In the genomic region with DNA sequence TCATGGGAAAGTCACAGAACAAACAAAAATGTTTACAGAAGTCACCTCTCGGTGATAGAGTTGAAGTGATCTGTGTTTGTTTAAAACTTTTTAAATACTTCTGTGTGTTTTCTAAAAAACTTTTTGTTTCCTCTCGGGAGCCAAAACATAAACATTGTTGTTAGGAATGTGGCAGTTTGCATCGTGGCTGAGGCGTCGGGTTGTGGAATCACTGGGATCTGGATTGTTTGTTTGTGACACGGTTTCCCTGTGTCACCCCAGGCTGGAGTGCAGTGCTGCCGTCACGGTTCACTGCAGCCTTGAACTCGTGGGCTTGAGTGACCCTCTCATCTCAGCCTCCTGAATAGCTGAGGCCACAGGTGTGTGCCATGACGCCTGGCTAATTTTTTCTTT, we compare ENCODE assay signal across 2 cellular contexts.
TF ChIP-seq lines count a peak whose summit lies in the region.

No MANE protein-coding gene starts in this region.

TF ChIP-seq in A549, 52 proteins besides CTCF, POLR2A, EP300 and RAD21 (continued from another document):
- TF ChIP-seq FOXS1 (CRISPR knock-in tag; IDR thresholded peaks at IDR 0.05) (no peak), TP53 (CRISPR knock-in tag; IDR thresholded peaks at IDR 0.05) (no peak)
- TF ChIP-seq, protein P1, sequence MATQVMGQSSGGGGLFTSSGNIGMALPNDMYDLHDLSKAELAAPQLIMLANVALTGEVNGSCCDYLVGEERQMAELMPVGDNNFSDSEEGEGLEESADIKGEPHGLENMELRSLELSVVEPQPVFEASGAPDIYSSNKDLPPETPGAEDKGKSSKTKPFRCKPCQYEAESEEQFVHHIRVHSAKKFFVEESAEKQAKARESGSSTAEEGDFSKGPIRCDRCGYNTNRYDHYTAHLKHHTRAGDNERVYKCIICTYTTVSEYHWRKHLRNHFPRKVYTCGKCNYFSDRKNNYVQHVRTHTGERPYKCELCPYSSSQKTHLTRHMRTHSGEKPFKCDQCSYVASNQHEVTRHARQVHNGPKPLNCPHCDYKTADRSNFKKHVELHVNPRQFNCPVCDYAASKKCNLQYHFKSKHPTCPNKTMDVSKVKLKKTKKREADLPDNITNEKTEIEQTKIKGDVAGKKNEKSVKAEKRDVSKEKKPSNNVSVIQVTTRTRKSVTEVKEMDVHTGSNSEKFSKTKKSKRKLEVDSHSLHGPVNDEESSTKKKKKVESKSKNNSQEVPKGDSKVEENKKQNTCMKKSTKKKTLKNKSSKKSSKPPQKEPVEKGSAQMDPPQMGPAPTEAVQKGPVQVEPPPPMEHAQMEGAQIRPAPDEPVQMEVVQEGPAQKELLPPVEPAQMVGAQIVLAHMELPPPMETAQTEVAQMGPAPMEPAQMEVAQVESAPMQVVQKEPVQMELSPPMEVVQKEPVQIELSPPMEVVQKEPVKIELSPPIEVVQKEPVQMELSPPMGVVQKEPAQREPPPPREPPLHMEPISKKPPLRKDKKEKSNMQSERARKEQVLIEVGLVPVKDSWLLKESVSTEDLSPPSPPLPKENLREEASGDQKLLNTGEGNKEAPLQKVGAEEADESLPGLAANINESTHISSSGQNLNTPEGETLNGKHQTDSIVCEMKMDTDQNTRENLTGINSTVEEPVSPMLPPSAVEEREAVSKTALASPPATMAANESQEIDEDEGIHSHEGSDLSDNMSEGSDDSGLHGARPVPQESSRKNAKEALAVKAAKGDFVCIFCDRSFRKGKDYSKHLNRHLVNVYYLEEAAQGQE (IDR thresholded peaks at IDR 0.05), result no peak
- TF ChIP-seq, protein P2, sequence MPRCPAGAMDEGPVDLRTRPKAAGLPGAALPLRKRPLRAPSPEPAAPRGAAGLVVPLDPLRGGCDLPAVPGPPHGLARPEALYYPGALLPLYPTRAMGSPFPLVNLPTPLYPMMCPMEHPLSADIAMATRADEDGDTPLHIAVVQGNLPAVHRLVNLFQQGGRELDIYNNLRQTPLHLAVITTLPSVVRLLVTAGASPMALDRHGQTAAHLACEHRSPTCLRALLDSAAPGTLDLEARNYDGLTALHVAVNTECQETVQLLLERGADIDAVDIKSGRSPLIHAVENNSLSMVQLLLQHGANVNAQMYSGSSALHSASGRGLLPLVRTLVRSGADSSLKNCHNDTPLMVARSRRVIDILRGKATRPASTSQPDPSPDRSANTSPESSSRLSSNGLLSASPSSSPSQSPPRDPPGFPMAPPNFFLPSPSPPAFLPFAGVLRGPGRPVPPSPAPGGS (IDR thresholded peaks at IDR 0.05), result no peak

TF ChIP-seq in IMR-90, 13 proteins besides CTCF, POLR2A, EP300 and RAD21:
- TF ChIP-seq, protein P3, sequence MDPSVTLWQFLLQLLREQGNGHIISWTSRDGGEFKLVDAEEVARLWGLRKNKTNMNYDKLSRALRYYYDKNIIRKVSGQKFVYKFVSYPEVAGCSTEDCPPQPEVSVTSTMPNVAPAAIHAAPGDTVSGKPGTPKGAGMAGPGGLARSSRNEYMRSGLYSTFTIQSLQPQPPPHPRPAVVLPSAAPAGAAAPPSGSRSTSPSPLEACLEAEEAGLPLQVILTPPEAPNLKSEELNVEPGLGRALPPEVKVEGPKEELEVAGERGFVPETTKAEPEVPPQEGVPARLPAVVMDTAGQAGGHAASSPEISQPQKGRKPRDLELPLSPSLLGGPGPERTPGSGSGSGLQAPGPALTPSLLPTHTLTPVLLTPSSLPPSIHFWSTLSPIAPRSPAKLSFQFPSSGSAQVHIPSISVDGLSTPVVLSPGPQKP (IDR thresholded peaks at IDR 0.05; ENCODE audit: borderline replicate concordance, low read depth, low read length), result no peak
- no peak for TF ChIP-seq SMC3 (IDR thresholded peaks at IDR 0.05; ENCODE audit: low read depth, low read length)
- no peak for TF ChIP-seq NFE2L2 (IDR thresholded peaks at IDR 0.05; ENCODE audit: low read depth, low read length)
- TF ChIP-seq MAZ (IDR thresholded peaks at IDR 0.05; ENCODE audit: borderline replicate concordance, low read depth, low read length), result no peak
- TF ChIP-seq RCOR1 (IDR thresholded peaks at IDR 0.05; ENCODE audit: insufficient replicate concordance, low read length), result no peak
- no peak for TF ChIP-seq CHD1 (IDR thresholded peaks at IDR 0.05; ENCODE audit: low read depth, low read length)
- TF ChIP-seq BHLHE40 (IDR thresholded peaks at IDR 0.05; ENCODE audit: low read depth, low read length), result no peak
- TF ChIP-seq FOS (IDR thresholded peaks at IDR 0.05; ENCODE audit: low read depth, low read length), result no peak
- TF ChIP-seq CEBPB (IDR thresholded peaks at IDR 0.05; ENCODE audit: low read depth, low read length), result no peak
- no peak for TF ChIP-seq MAFK (IDR thresholded peaks at IDR 0.05; ENCODE audit: low read depth, low read length)
- no peak for TF ChIP-seq MXI1 (IDR thresholded peaks at IDR 0.05; ENCODE audit: borderline replicate concordance, low read depth, low read length)
